1 cellular context compared by ENCODE assay signal in genomic region chr15:31228980-31229826, GRCh38.
TF ChIP-seq lines count a peak whose summit lies in the region.

No MANE protein-coding gene starts in this region.

TF ChIP-seq in GM12878, 131 proteins besides CTCF, POLR2A, EP300 and RAD21 (continued from another document):
- TF ChIP-seq CUX1 (IDR thresholded peaks at IDR 0.05; ENCODE audit: insufficient replicate concordance, low read depth, low read length) (no peak), PRDM15 (CRISPR knock-in tag; IDR thresholded peaks at IDR 0.05) (no peak), GABPA (IDR thresholded peaks at IDR 0.05; ENCODE audit: low read depth) (no peak), SPI1 (IDR thresholded peaks at IDR 0.05; ENCODE audit: borderline replicate concordance, insufficient read depth, low read depth, low read length) (no peak), MTA2 (IDR thresholded peaks at IDR 0.05; ENCODE audit: low read depth) (peak; percentile 38; the same call in 1 of the 2 replicates), NR2F1 (conservative IDR thresholded peaks at IDR 0.05) (no peak), MXI1 (IDR thresholded peaks at IDR 0.05; ENCODE audit: low read depth, low read length) (peak; percentile 34; the same call in 1 of the 2 replicates), CEBPZ (IDR thresholded peaks at IDR 0.05; ENCODE audit: low read depth, low read length) (no peak), HDAC6 (IDR thresholded peaks at IDR 0.05; ENCODE audit: unreplicated experiment) (no peak), TAF1 (IDR thresholded peaks at IDR 0.05; ENCODE audit: borderline replicate concordance, low read depth, low read length) (peak; percentile 54; the same call in 1 of the 2 replicates), ZSCAN29 (IDR thresholded peaks at IDR 0.05) (no peak), SREBF1 (IDR thresholded peaks at IDR 0.05; ENCODE audit: low read length) (no peak), MEF2B (IDR thresholded peaks at IDR 0.05; ENCODE audit: partially characterized antibody, poor library complexity, severe bottlenecking) (peak; percentile 91), NKRF (conservative IDR thresholded peaks at IDR 0.05) (0 out of 2 replicates have a peak, but pooled peaks have one; percentile 43), ATF3 (IDR thresholded peaks at IDR 0.05; ENCODE audit: borderline replicate concordance, extremely low read depth, low read depth, low read length) (no peak), NBN (IDR thresholded peaks at IDR 0.05) (peak; percentile 81), CBFB (IDR thresholded peaks at IDR 0.05; ENCODE audit: low read depth) (no peak), MLLT1 (IDR thresholded peaks at IDR 0.05) (no peak), NFYA (IDR thresholded peaks at IDR 0.05; ENCODE audit: borderline replicate concordance, low read depth, low read length) (no peak), SMAD5 (IDR thresholded peaks at IDR 0.05; ENCODE audit: low read depth) (no peak; the same call in 1 of the 2 replicates), FOXM1 (IDR thresholded peaks at IDR 0.05; ENCODE audit: low read depth, low read length) (no peak), BCL11A (IDR thresholded peaks at IDR 0.05; ENCODE audit: low read depth, low read length) (0 out of 2 replicates have a peak, but pooled peaks have one; percentile 5), RAD51 (IDR thresholded peaks at IDR 0.05) (no peak), EED (IDR thresholded peaks at IDR 0.05; ENCODE audit: low read depth) (no peak), PML (IDR thresholded peaks at IDR 0.05; ENCODE audit: low read length) (no peak), EZH2 (IDR thresholded peaks at IDR 0.05; ENCODE audit: borderline replicate concordance, control insufficient read depth, low read depth, low read length) (no peak), RUNX3 (IDR thresholded peaks at IDR 0.05; ENCODE audit: low read length) (peak; percentile 21; the same call in 1 of the 2 replicates), WRNIP1 (IDR thresholded peaks at IDR 0.05; ENCODE audit: borderline replicate concordance, low read depth, low read length) (no peak), PKNOX1 (IDR thresholded peaks at IDR 0.05) (no peak; the same call in 1 of the 2 replicates), JUND (IDR thresholded peaks at IDR 0.05; ENCODE audit: low read depth, low read length) (no peak), ZZZ3 (IDR thresholded peaks at IDR 0.05; ENCODE audit: control insufficient read depth, insufficient read length, low read depth) (no peak), ATF7 (IDR thresholded peaks at IDR 0.05; ENCODE audit: low read depth) (peak; percentile 36; the same call in 1 of the 2 replicates), BCLAF1 (IDR thresholded peaks at IDR 0.05) (no peak), SKIL (IDR thresholded peaks at IDR 0.05; ENCODE audit: low read depth, poor library complexity, severe bottlenecking) (no peak)
